ENCODE assay signal across 9 cellular contexts in genomic region chr13:109840201-109840892, GRCh38. TPM values are rescaled to one million over a fixed set of nuclear protein-coding genes. Genes with fewer than 3 reads are reported as not detected.
A peak's percentile ranks its signal among the peaks of the same experiment; 100 is the strongest.
DNase-seq lines count a peak whose midpoint lies in the region; ATAC-seq, FAIRE-seq and TF ChIP-seq lines count a peak whose summit lies in the region.
"Had no signal": no experiment of that assay in that cellular context is flagged by ENCODE, and none has a peak within 500 bp of the region (broad histone marks: within the 10 kb centered on the region; RNA-seq: fewer than 3 reads in every experiment).

No MANE protein-coding gene starts in this region.

- no peaks in the 10 kb centered on the region for H3K36me3 ChIP-seq in WERI-Rb-1
- H3K36me3 ChIP-seq: spleen had no signal

- no peaks in the 10 kb centered on the region for H3K27me3 ChIP-seq in WERI-Rb-1 (ENCODE audit: insufficient read depth, low read depth, severe bottlenecking)

- ATAC-seq in HG03196 (IDR thresholded peaks at IDR 0.05; ENCODE audit: unreplicated experiment) (peak; percentile 53), GM21390 (IDR thresholded peaks at IDR 0.05; ENCODE audit: unreplicated experiment) (no peak), GM18861 (IDR thresholded peaks at IDR 0.05; ENCODE audit: unreplicated experiment) (no peak)
- peak; percentile 59 to 61 for ATAC-seq in natural killer cell treated with Interleukin-12 subunit alpha and Interleukin-12 subunit beta and Interleukin-15 and Interleukin-18, amount 100 ng/mL, for 72 hours

- DNase-seq in COLO829 (ENCODE audit: low spot score) (peak; percentile 62), WERI-Rb-1 (peak; percentile 70), frontal cortex (ENCODE audit: low spot score in 2 of 2) (no peak), NCI-H146 (lab: John Stamatoyannopoulos, UW) (no peak)
- DNase-seq in natural killer cell treated with Interleukin-12 subunit alpha and Interleukin-12 subunit beta and Interleukin-15 and Interleukin-18, amount 100 ng/mL, for 72 hours (ENCODE audit: low spot score) = no peak
- DNase-seq: spleen had no signal

- no peaks in the 10 kb centered on the region for H3K9me3 Mint-ChIP-seq in natural killer cell treated with Interleukin-12 subunit alpha and Interleukin-12 subunit beta and Interleukin-15 and Interleukin-18, amount 100 ng/mL, for 72 hours

- H3K9me3 ChIP-seq in WERI-Rb-1 (ENCODE audit: severe bottlenecking) = no peaks in the 10 kb centered on the region
- H3K9me3 ChIP-seq: spleen had no signal

- H3K27ac Mint-ChIP-seq in natural killer cell treated with Interleukin-12 subunit alpha and Interleukin-12 subunit beta and Interleukin-15 and Interleukin-18, amount 100 ng/mL, for 72 hours = no peak overlapping the region

- peaks cover 15 to 16% of the 10 kb centered on the region in 2 donors for H3K27me3 Mint-ChIP-seq in natural killer cell treated with Interleukin-12 subunit alpha and Interleukin-12 subunit beta and Interleukin-15 and Interleukin-18, amount 100 ng/mL, for 72 hours

- peaks cover 5 to 6% of the 10 kb centered on the region in 2 donors for H3K4me1 Mint-ChIP-seq in natural killer cell treated with Interleukin-12 subunit alpha and Interleukin-12 subunit beta and Interleukin-15 and Interleukin-18, amount 100 ng/mL, for 72 hours (ENCODE audit: low read depth in 2 of 2)

- peak overlapping the region; percentile 28 for H3K4me3 ChIP-seq in WERI-Rb-1 (ENCODE audit: low read depth, low read length)
- H3K4me3 ChIP-seq: spleen had no signal

- FAIRE-seq in frontal cortex (lab: Jason Lieb, UNC) = no peak

- no peak overlapping the region for H3K27ac ChIP-seq in WERI-Rb-1
- H3K27ac ChIP-seq: spleen had no signal

- H3K4me3 Mint-ChIP-seq in natural killer cell treated with Interleukin-12 subunit alpha and Interleukin-12 subunit beta and Interleukin-15 and Interleukin-18, amount 100 ng/mL, for 72 hours = no peak overlapping the region

- H3K36me3 Mint-ChIP-seq in natural killer cell treated with Interleukin-12 subunit alpha and Interleukin-12 subunit beta and Interleukin-15 and Interleukin-18, amount 100 ng/mL, for 72 hours = no peaks in the 10 kb centered on the region

- TF ChIP-seq CTCF in WERI-Rb-1 (IDR thresholded peaks at IDR 0.05; ENCODE audit: low read depth, low read length) = no peak

RNA-seq across cellular contexts. Expression of gene IRS2, which starts 54.0 kb away (rescaled TPM):
- total RNA-seq in natural killer cell treated with Interleukin-12 subunit alpha and Interleukin-12 subunit beta and Interleukin-15 and Interleukin-18, amount 100 ng/mL, for 72 hours = 1 to 10 TPM in 1 of 2 donors, under 1 TPM in 1; 0.95 to 1.1 TPM
- total RNA-seq in frontal cortex = 10.6 TPM

Comparison
In these comparisons a context has a peak if more than half of its experiments do, and no peak if none do; other contexts are left out.
1. DNase-seq: peak in COLO829 (single experiment) and WERI-Rb-1 (single experiment); none in natural killer cell treated with Interleukin-12 subunit alpha and Interleukin-12 subunit beta and Interleukin-15 and Interleukin-18, amount 100 ng/mL, for 72 hours (single experiment), frontal cortex (0 of 2) and NCI-H146 (single experiment).
2. ATAC-seq: peak in HG03196 (single experiment) and natural killer cell treated with Interleukin-12 subunit alpha and Interleukin-12 subunit beta and Interleukin-15 and Interleukin-18, amount 100 ng/mL, for 72 hours (2 of 2); none in GM21390 (single experiment) and GM18861 (single experiment).